Comparison of ENCODE assay signal across 8 cellular contexts in genomic region chr17:8248751-8249607, GRCh38. TPM values are rescaled to one million over a fixed set of nuclear protein-coding genes. Genes with fewer than 3 reads are reported as not detected.
DNase-seq lines count a peak whose midpoint lies in the region; ATAC-seq, FAIRE-seq and TF ChIP-seq lines count a peak whose summit lies in the region.

Gene PFAS, plus strand, starts transcription at chr17:8249289. Its CDS starts 4,649 bp downstream, at chr17:8253938.

- in situ Hi-C loops in ACHN (cut with HindIII; ENCODE audit: low pct_ligation_motif_present, low pct_unique_long_range_greater_than_20kb, low sequenced_read_pairs) = no loop called here

- H3K4me1 ChIP-seq in kidney (ENCODE audit: control insufficient read depth in 1 of 2, insufficient read depth in 1 of 2, low read depth in 1 of 2, low read length in 2 of 2) = peaks cover 0 to 6% of the 10 kb centered on the region in 2 donors

- TF ChIP-seq CTCF in kidney (IDR thresholded peaks at IDR 0.05; ENCODE audit: borderline replicate concordance, extremely low read depth, insufficient read depth) = no peak

- peak within 1 kb of the TSS; percentile 97 to 98 for H3K4me3 ChIP-seq in kidney (ENCODE audit: low read length in 2 of 2)

- FAIRE-seq in kidney (lab: Jason Lieb, UNC) = no peak

- H3K9me3 ChIP-seq in kidney (ENCODE audit: control insufficient read depth in 1 of 2, low read length in 2 of 2) = no peaks in the 10 kb centered on the region

- intact Hi-C loops in kidney (cut with DNase I) = no loop called here

- ATAC-seq in GM18868 (IDR thresholded peaks at IDR 0.05; ENCODE audit: unreplicated experiment) (peak; percentile 51), HG03354 (IDR thresholded peaks at IDR 0.05; ENCODE audit: poor library complexity, severe bottlenecking, unreplicated experiment) (peak; percentile 54)

- H3K27ac ChIP-seq in kidney (ENCODE audit: low read depth in 2 of 2, low read length in 2 of 2) = peak within 1 kb of the TSS; percentile 89 to 99

- peak within 1 kb of the TSS; percentile 76 to 97 for H3K9ac ChIP-seq in kidney (ENCODE audit: low read length in 2 of 2)

- peaks cover 0 to under 1% of the 10 kb centered on the region in 2 donors for H3K36me3 ChIP-seq in kidney (ENCODE audit: control insufficient read depth in 1 of 2, insufficient read depth in 2 of 2, low read length in 2 of 2)

- DNase-seq in ACHN (peak; percentile 96), NCI-H446 (lab: John Stamatoyannopoulos, UW) (peak; percentile 87 to 94), cerebellar nuclear complex (lab: John Stamatoyannopoulos, UW) (peak; percentile 8 to 82), kidney (peak; percentile 98)
- peak; percentile 93 for DNase-seq in activated CD4-positive, alpha-beta T cell treated with anti-CD3 and anti-CD28 coated beads for 1 hour
- DNase-seq in stimulated activated CD4-positive, alpha-beta T cell treated with anti-CD3 and anti-CD28 coated beads, Interleukin-12 subunit alpha, Interleukin-12 subunit beta, amount 100 ng/mL, for 48 hours (ENCODE audit: low read depth in 2 of 3, low spot score in 1 of 3) = peak; percentile 95 to 98 (median 96)

RNA-seq across cellular contexts. Expression of gene PFAS, which starts in this region (rescaled TPM):
- total RNA-seq in kidney = 49.5 TPM
- polyA plus RNA-seq in kidney (ENCODE audit: insufficient read depth, low read depth, low replicate concordance) = 7.6 TPM

Comparison
In these comparisons a context has a peak if more than half of its experiments do, and no peak if none do; other contexts are left out.
1. Peak in every context shown above with its lines: DNase-seq, ATAC-seq, H3K4me3 ChIP-seq and H3K27ac ChIP-seq.
2. DNase-seq: peak in every context shown above with its lines; median percentile 98 in kidney; 96 in ACHN; 96 in stimulated activated CD4-positive, alpha-beta T cell treated with anti-CD3 and anti-CD28 coated beads, Interleukin-12 subunit alpha, Interleukin-12 subunit beta, amount 100 ng/mL, for 48 hours; 93 in activated CD4-positive, alpha-beta T cell treated with anti-CD3 and anti-CD28 coated beads for 1 hour; 90 in NCI-H446; 45 in cerebellar nuclear complex.